ENCODE assay signal across 8 cellular contexts in the genomic region with DNA sequence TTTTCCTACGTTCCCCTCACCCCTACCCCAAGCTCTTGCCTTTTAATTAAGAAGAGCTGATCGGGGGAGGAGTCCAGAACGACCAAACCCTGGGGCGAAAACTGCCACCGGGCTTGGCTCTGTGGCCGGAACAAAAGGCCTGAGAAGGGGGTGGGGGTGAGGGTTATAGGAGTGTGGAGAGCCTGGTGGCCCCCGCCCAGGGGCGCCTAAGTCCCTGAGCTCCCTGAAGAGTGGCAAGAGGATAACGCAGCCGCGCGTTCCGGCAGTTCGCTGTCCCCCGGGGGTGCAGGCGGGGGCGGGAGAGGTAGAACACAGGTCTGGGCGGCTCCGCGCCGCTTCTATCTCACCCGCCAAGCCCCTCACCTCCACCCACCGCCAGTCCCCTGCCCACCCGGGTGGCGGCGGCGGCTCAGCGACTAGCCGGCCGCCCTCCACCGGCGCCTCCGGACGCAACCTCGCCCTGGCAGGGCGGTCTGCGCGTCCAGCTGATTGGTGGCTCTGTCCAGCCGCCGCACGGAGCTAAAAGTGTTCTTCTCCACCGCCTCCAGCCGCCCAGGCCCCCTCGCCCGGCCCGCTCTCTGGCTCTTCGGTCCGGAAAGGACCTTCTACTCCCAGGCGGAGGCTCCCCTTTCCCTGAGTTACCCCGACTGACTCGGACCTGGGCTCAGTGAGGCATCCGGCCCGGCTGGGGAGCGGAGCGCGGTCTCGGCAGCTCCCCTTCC. TPM values are rescaled to one million over a fixed set of nuclear protein-coding genes. Genes with fewer than 3 reads are reported as not detected.
A peak's percentile ranks its signal among the peaks of the same experiment; 100 is the strongest.
DNase-seq lines count a peak whose midpoint lies in the region; ATAC-seq and TF ChIP-seq lines count a peak whose summit lies in the region.

No MANE protein-coding gene starts in this region.

- DNase-seq in COLO668 (lab: John Stamatoyannopoulos, UW; ENCODE audit: unreplicated experiment) (peak; percentile 66), NCI-H2227 treated with DMSO at 0.1 percent for 48 hours (lab: John Stamatoyannopoulos, UW) (peak; percentile 63), endothelial cell (ENCODE audit: low spot score) (peak; percentile 70), SHP77 (lab: John Stamatoyannopoulos, UW) (no peak), HPDE6-E6E7 (ENCODE audit: extremely low spot score) (no peak)
- DNase-seq in CD8-positive, alpha-beta T cell, result no peak

- H3K4me3 Mint-ChIP-seq in endothelial cell (ENCODE audit: unreplicated experiment), result peak overlapping the region; percentile 92
- H3K4me3 Mint-ChIP-seq in CD8-positive, alpha-beta T cell, result no peak overlapping the region

- no peaks in the 10 kb centered on the region for H3K4me1 ChIP-seq in CD8-positive, alpha-beta T cell (ENCODE audit: insufficient read depth, low read length)

- H3K4me2 ChIP-seq in neural cell (ENCODE audit: low read length), result peak overlapping the region; percentile 73

- no peak for TF ChIP-seq CTCF in endothelial cell (IDR thresholded peaks at IDR 0.05; ENCODE audit: unreplicated experiment)
- TF ChIP-seq CTCF in neural cell (IDR thresholded peaks at IDR 0.05; ENCODE audit: poor library complexity, severe bottlenecking), result no peak
- TF ChIP-seq CTCF in CD8-positive, alpha-beta T cell (IDR thresholded peaks at IDR 0.05), result no peak

- no peaks in the 10 kb centered on the region for H4K20me1 ChIP-seq in neural cell (ENCODE audit: insufficient read depth)

- H3K27me3 ChIP-seq in neural cell (ENCODE audit: insufficient read depth, low read depth, low read length), result peaks cover 86% of the 10 kb centered on the region
- H3K27me3 ChIP-seq in CD8-positive, alpha-beta T cell (ENCODE audit: insufficient read depth, low read length), result peaks cover 20% of the 10 kb centered on the region

- H3K9me2 ChIP-seq in neural cell (ENCODE audit: insufficient read depth, low read length), result no peaks in the 10 kb centered on the region

- no peaks in the 10 kb centered on the region for H3K9me3 Mint-ChIP-seq in endothelial cell (ENCODE audit: unreplicated experiment)
- H3K9me3 Mint-ChIP-seq in CD8-positive, alpha-beta T cell, result peaks cover 7% of the 10 kb centered on the region

- peaks cover 24% of the 10 kb centered on the region for H3K4me1 Mint-ChIP-seq in endothelial cell (ENCODE audit: unreplicated experiment)
- peaks cover 15% of the 10 kb centered on the region for H3K4me1 Mint-ChIP-seq in CD8-positive, alpha-beta T cell (ENCODE audit: low read depth)

- H2AFZ ChIP-seq in neural cell (ENCODE audit: low read depth, low read length), result peak overlapping the region; percentile 47

- peak overlapping the region; percentile 55 for H3K27ac ChIP-seq in neural cell (ENCODE audit: low read length)
- H3K27ac ChIP-seq in CD8-positive, alpha-beta T cell (ENCODE audit: low read depth, low read length), result no peak overlapping the region

- H3K36me3 ChIP-seq in neural cell (ENCODE audit: insufficient read depth, low read length), result no peaks in the 10 kb centered on the region
- H3K36me3 ChIP-seq in CD8-positive, alpha-beta T cell (ENCODE audit: insufficient read depth, low read length), result no peaks in the 10 kb centered on the region

- peaks cover 13% of the 10 kb centered on the region for H3F3A ChIP-seq in neural cell (ENCODE audit: insufficient read depth, low read length, poor library complexity, severe bottlenecking)

- no peaks in the 10 kb centered on the region for H3K9me3 ChIP-seq in neural cell (ENCODE audit: low read length)
- H3K9me3 ChIP-seq in CD8-positive, alpha-beta T cell (ENCODE audit: low read length), result no peaks in the 10 kb centered on the region

- no peaks in the 10 kb centered on the region for H3K79me2 ChIP-seq in neural cell (replicated peaks; ENCODE audit: insufficient read depth, low read length)

- POLR2A ChIA-PET in CD8-positive, alpha-beta T cell (lab: Charles Lee), result no interaction called here

- peaks cover 15% of the 10 kb centered on the region for H3K27me3 Mint-ChIP-seq in endothelial cell (ENCODE audit: unreplicated experiment)
- H3K27me3 Mint-ChIP-seq in CD8-positive, alpha-beta T cell (ENCODE audit: low read depth), result peaks cover 62% of the 10 kb centered on the region

- peak overlapping the region; percentile 70 for H3K4me3 ChIP-seq in neural cell (ENCODE audit: low read length)
- H3K4me3 ChIP-seq in CD8-positive, alpha-beta T cell (ENCODE audit: low read depth, low read length), result no peak overlapping the region

- TF ChIP-seq EP300 in neural cell (conservative IDR thresholded peaks at IDR 0.05; ENCODE audit: poor library complexity, severe bottlenecking), result no peak

- peak overlapping the region; percentile 28 for H3K27ac Mint-ChIP-seq in endothelial cell (ENCODE audit: unreplicated experiment)
- H3K27ac Mint-ChIP-seq in CD8-positive, alpha-beta T cell, result no peak overlapping the region

- intact Hi-C loops in CD8-positive, alpha-beta T cell (cut with DNase I, micrococcal nuclease), result no loop called here

- H3K36me3 Mint-ChIP-seq in endothelial cell (ENCODE audit: low read depth, unreplicated experiment), result no peaks in the 10 kb centered on the region
- H3K36me3 Mint-ChIP-seq in CD8-positive, alpha-beta T cell, result no peaks in the 10 kb centered on the region

- no peak for TF ChIP-seq RAD21 in neural cell (conservative IDR thresholded peaks at IDR 0.05)

- peak overlapping the region; percentile 64 for H3K9ac ChIP-seq in neural cell (ENCODE audit: low read length)

- CTCF ChIA-PET in CD8-positive, alpha-beta T cell (lab: Charles Lee), result no interaction called here

- no peak for ATAC-seq in GM21367 (IDR thresholded peaks at IDR 0.05; ENCODE audit: unreplicated experiment)
- ATAC-seq in CD8-positive, alpha-beta T cell, result no peak

TF ChIP-seq in neural cell, 6 proteins besides CTCF, POLR2A, EP300 and RAD21:
- TF ChIP-seq MXI1 (conservative IDR thresholded peaks at IDR 0.05; ENCODE audit: poor library complexity, severe bottlenecking), result peak; percentile 36
- TF ChIP-seq EZH2 (IDR thresholded peaks at IDR 0.05; ENCODE audit: borderline replicate concordance, insufficient read depth, low read length, poor library complexity, severe bottlenecking), result peak; percentile 73
- no peak for TF ChIP-seq POLR2AphosphoS5 (IDR thresholded peaks at IDR 0.05)
- no peak for TF ChIP-seq SMC3 (conservative IDR thresholded peaks at IDR 0.05; ENCODE audit: poor library complexity)
- peak; percentile 42 for TF ChIP-seq TAF1 (IDR thresholded peaks at IDR 0.05; ENCODE audit: low read depth)
- no peak for TF ChIP-seq REST (IDR thresholded peaks at IDR 0.05; ENCODE audit: borderline replicate concordance)

RNA-seq across cellular contexts. Expression of gene BDNF, which starts 18.8 kb away (rescaled TPM):
- total RNA-seq in endothelial cell (ENCODE audit: unreplicated experiment), result 0.10 TPM
- polyA plus RNA-seq in neural cell, result not detected in 2 replicates
- not detected in 2 replicates for polyA minus RNA-seq in neural cell
- total RNA-seq in CD8-positive, alpha-beta T cell, result not detected

Comparison
In these comparisons a context has a peak if more than half of its experiments do, and no peak if none do; other contexts are left out.
1. DNase-seq: peak in COLO668 (single experiment), NCI-H2227 treated with DMSO at 0.1 percent for 48 hours (single experiment) and endothelial cell (single experiment); none in CD8-positive, alpha-beta T cell (0 of 7), SHP77 (0 of 2) and HPDE6-E6E7 (single experiment).